Comparison of ENCODE assay signal across 13 cellular contexts in the genomic region with DNA sequence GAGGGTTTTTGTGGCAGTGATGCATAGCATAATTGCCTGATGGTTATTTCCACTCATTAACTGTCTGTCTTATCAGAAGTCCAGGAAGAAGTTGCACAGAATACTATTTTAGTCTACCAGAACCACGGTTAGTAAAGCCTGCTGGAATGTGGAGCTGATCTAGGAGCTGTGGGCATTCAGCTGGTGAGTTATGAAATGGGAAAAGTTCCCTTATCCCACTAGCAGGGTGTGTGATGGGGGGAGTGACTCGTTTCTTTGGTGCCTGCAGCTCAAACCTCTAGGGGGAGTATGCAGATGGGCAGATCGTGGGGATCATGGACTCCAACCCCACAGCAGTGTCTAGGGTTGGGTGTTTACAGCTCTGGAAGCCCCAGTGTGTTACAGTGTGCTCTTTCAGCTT.
DNase-seq lines count a peak whose midpoint lies in the region; ATAC-seq and TF ChIP-seq lines count a peak whose summit lies in the region.
"Had no signal": no experiment of that assay in that cellular context is flagged by ENCODE, and none has a peak within 500 bp of the region (broad histone marks: within the 10 kb centered on the region; RNA-seq: fewer than 3 reads in every experiment).

No MANE protein-coding gene starts in this region.

- peak; percentile 76 for ATAC-seq in left ventricle myocardium superior
- no peak for ATAC-seq in GM19023 (IDR thresholded peaks at IDR 0.05; ENCODE audit: unreplicated experiment)
- ATAC-seq in HG02884 (IDR thresholded peaks at IDR 0.05; ENCODE audit: unreplicated experiment): no peak
- no peak for ATAC-seq in HG02981 (IDR thresholded peaks at IDR 0.05; ENCODE audit: unreplicated experiment)

- in situ Hi-C loops in KBM-7 (cut with MboI; ENCODE audit: low pct_unique_long_range_greater_than_20kb, low sequenced_read_pairs): no loop called here

- CTCF ChIA-PET in AG04450 (lab: Charles Lee): interaction anchor here (0.5 to 1.0 kb wide), 2 partner anchors 255 to 276 kb away, joined by 3 to 4 read pairs; no protein-coding TSS in a partner anchor

- H3K9ac ChIP-seq in adipocyte (ENCODE audit: low read length): no peak overlapping the region

- peaks cover 13% of the 10 kb centered on the region for H3K4me1 ChIP-seq in adipocyte (ENCODE audit: control insufficient read depth, insufficient read depth, low read length)

- no peaks in the 10 kb centered on the region for H3K27me3 ChIP-seq in AG04450 (ENCODE audit: control insufficient read depth, insufficient read depth, low read length)
- H3K27me3 ChIP-seq in adipocyte (replicated peaks; ENCODE audit: control insufficient read depth, insufficient read depth, low read length): no peaks in the 10 kb centered on the region
- H3K27me3 ChIP-seq: ovary had no signal

- POLR2A ChIA-PET in AG04450 (lab: Yijun Ruan, JAX): no interaction called here

- intact Hi-C loops in left ventricle myocardium superior (cut with micrococcal nuclease): no loop called here

- H3K27ac ChIP-seq in AG04450 (ENCODE audit: low read depth, low read length): no peak overlapping the region
- H3K27ac ChIP-seq: ovary had no signal

- TF ChIP-seq CTCF in AG04450 (IDR thresholded peaks at IDR 0.05; ENCODE audit: low read depth, low read length): peak; percentile 23; the same call in 1 of the 2 replicates
- peak; percentile 42 for TF ChIP-seq CTCF in GM12873 (IDR thresholded peaks at IDR 0.05; ENCODE audit: insufficient read depth, low read depth, low read length, missing control alignments)

- H3K36me3 ChIP-seq in adipocyte (ENCODE audit: control insufficient read depth, insufficient read depth, low read length, severe bottlenecking): no peaks in the 10 kb centered on the region
- H3K36me3 ChIP-seq: ovary had no signal

- H3K9me3 ChIP-seq in AG04450 (ENCODE audit: control insufficient read depth, insufficient read depth, low read length) (no peaks in the 10 kb centered on the region; the same call in 1 of the 2 replicates), adipocyte (ENCODE audit: control insufficient read depth, low read length) (no peaks in the 10 kb centered on the region)
- H3K9me3 ChIP-seq: ovary had no signal

- H3K4me3 ChIP-seq in AG04450 (ENCODE audit: low read depth, low read length) (no peak overlapping the region), adipocyte (ENCODE audit: low read length) (no peak overlapping the region)
- H3K4me3 ChIP-seq: ovary had no signal

- DNase-seq in AG04450 (ENCODE audit: low read depth, low spot score) (no peak), adipocyte (ENCODE audit: low read depth) (peak; percentile 44), left ventricle myocardium superior (no peak), KBM-7 (no peak)
- DNase-seq: activated naive CD8-positive, alpha-beta T cell treated with anti-CD3 and anti-CD28 coated beads for 36 hours; dermis blood vessel endothelial cell; NCI-H1417 treated with DMSO at 0.1 percent for 48 hours; NCI-H510A; ovary had no signal
